ENCODE assay signal across 23 cellular contexts in genomic region chr22:16933924-16934282, GRCh38.
DNase-seq lines count a peak whose midpoint lies in the region; ATAC-seq, FAIRE-seq and TF ChIP-seq lines count a peak whose summit lies in the region.
"Had no signal": no experiment of that assay in that cellular context is flagged by ENCODE, and none has a peak within 500 bp of the region (broad histone marks: within the 10 kb centered on the region; RNA-seq: fewer than 3 reads in every experiment).

No MANE protein-coding gene starts in this region.

- H3K4me1 Mint-ChIP-seq in glutamatergic neuron (ENCODE audit: low read depth, unreplicated experiment) (peaks cover 16% of the 10 kb centered on the region), WTC11 (no peaks in the 10 kb centered on the region), T-helper 17 cell (no peaks in the 10 kb centered on the region)
- H3K4me1 Mint-ChIP-seq: B cell had no signal

- no peaks in the 10 kb centered on the region for H3K36me3 Mint-ChIP-seq in glutamatergic neuron (ENCODE audit: unreplicated experiment)
- peaks cover 27% of the 10 kb centered on the region for H3K36me3 Mint-ChIP-seq in WTC11
- peaks cover 3% of the 10 kb centered on the region for H3K36me3 Mint-ChIP-seq in T-helper 17 cell (ENCODE audit: low read depth)
- H3K36me3 Mint-ChIP-seq: CD8-positive, alpha-beta T cell had no signal

- peaks cover 16% of the 10 kb centered on the region for H3K4me1 ChIP-seq in BLaER1
- H3K4me1 ChIP-seq in HEK293 (ENCODE audit: control insufficient read depth, insufficient read depth, low read length) = no peaks in the 10 kb centered on the region
- H3K4me1 ChIP-seq: A549, Caco-2 had no signal

- TF ChIP-seq CTCF in HEK293 (tag by site-specific recombination; IDR thresholded peaks at IDR 0.05) (no peak), glutamatergic neuron (IDR thresholded peaks at IDR 0.05; ENCODE audit: partially characterized antibody, unreplicated experiment) (no peak), WTC11 (IDR thresholded peaks at IDR 0.05) (no peak)

- no peaks in the 10 kb centered on the region for H3K9me3 ChIP-seq in BLaER1
- H3K9me3 ChIP-seq in HEK293 (ENCODE audit: control insufficient read depth, insufficient read depth, low read depth, low read length) = no peaks in the 10 kb centered on the region
- no peaks in the 10 kb centered on the region for H3K9me3 ChIP-seq in T-helper 17 cell (ENCODE audit: control insufficient read depth, low read length, poor library complexity, severe bottlenecking)
- H3K9me3 ChIP-seq: A549, Caco-2 had no signal

- FAIRE-seq in GM12892 (lab: Jason Lieb, UNC) = no peak
- FAIRE-seq: A549, D721Med, G401.6, GM12891, GM18507 had no signal

- H3K4me3 Mint-ChIP-seq in glutamatergic neuron (ENCODE audit: unreplicated experiment) (no peak overlapping the region), WTC11 (no peak overlapping the region), T-helper 17 cell (no peak overlapping the region)
- H3K4me3 Mint-ChIP-seq: B cell; CD4-positive, alpha-beta T cell; CD8-positive, alpha-beta T cell had no signal

- no peak for TF ChIP-seq POLR2A in GM12892 (IDR thresholded peaks at IDR 0.05; ENCODE audit: low read depth, low read length)

- H3K27ac Mint-ChIP-seq in glutamatergic neuron (ENCODE audit: unreplicated experiment) (no peak overlapping the region), WTC11 (no peak overlapping the region), T-helper 17 cell (no peak overlapping the region)
- H3K27ac Mint-ChIP-seq: B cell; CD4-positive, alpha-beta T cell; CD8-positive, alpha-beta T cell had no signal

- DNase-seq in NCI-H1694 treated with DMSO at 0.1 percent for 48 hours (lab: John Stamatoyannopoulos, UW) (peak; percentile 6), NCI-H1694 (lab: John Stamatoyannopoulos, UW) (no peak), glutamatergic neuron (peak; percentile 30), WTC11 (ENCODE audit: low spot score) (no peak), GM12892 (ENCODE audit: insufficient read length) (no peak), T-helper 17 cell (no peak)
- DNase-seq: AML-193; Caco-2; Calu3; CD4-positive, alpha-beta T cell; CD8-positive, alpha-beta T cell; DMS79 treated with DMSO at 0.1 percent for 48 hours; GF-D8 had no signal

- H3K4me3 ChIP-seq in BLaER1 (no peak overlapping the region), HEK293 (ENCODE audit: low read depth, low read length) (no peak overlapping the region)
- H3K4me3 ChIP-seq: A549 had no signal

- H3K4me2 ChIP-seq in BLaER1 = peak overlapping the region; percentile 29
- H3K4me2 ChIP-seq: A549 had no signal

- no peak overlapping the region for H3K9ac ChIP-seq in BLaER1

- no peaks in the 10 kb centered on the region for H4K20me1 ChIP-seq in BLaER1

- peaks cover 5% of the 10 kb centered on the region for H3K9me3 Mint-ChIP-seq in glutamatergic neuron (ENCODE audit: unreplicated experiment)
- H3K9me3 Mint-ChIP-seq in WTC11 = peaks cover 87% of the 10 kb centered on the region
- H3K9me3 Mint-ChIP-seq: CD4-positive, alpha-beta T cell; CD8-positive, alpha-beta T cell had no signal

- CTCF ChIA-PET in HEK293 (lab: Yijun Ruan, JAX) = interaction anchor here (1.8 kb wide), 1 partner anchor 124 kb away, joined by 6 read pairs; no protein-coding TSS in a partner anchor
- CTCF ChIA-PET in WTC11 (lab: Charles Lee) = no interaction called here

- H3K27ac ChIP-seq in BLaER1 (no peak overlapping the region), HEK293 (ENCODE audit: extremely low read depth, low read depth, low read length) (no peak overlapping the region)
- H3K27ac ChIP-seq: 22Rv1, A549, C4-2B had no signal

- H3K27me3 Mint-ChIP-seq in glutamatergic neuron (ENCODE audit: unreplicated experiment) (peaks cover 2% of the 10 kb centered on the region), WTC11 (ENCODE audit: low read depth) (peaks cover 26% of the 10 kb centered on the region), T-helper 17 cell (peaks cover 78% of the 10 kb centered on the region)

- POLR2A ChIA-PET in HEK293 (lab: Yijun Ruan, JAX) (no interaction called here), WTC11 (lab: Charles Lee) (no interaction called here)

- H3K36me3 ChIP-seq in BLaER1 = no peaks in the 10 kb centered on the region
- H3K36me3 ChIP-seq in HEK293 (ENCODE audit: control insufficient read depth in 2 of 2, insufficient read depth in 1 of 2, low read length in 2 of 2) = no peaks in the 10 kb centered on the region

- no peak for ATAC-seq in WTC11
- no peak for ATAC-seq in T-helper 17 cell
- ATAC-seq: A549; CD8-positive, alpha-beta T cell had no signal

- H3K27me3 ChIP-seq in BLaER1 = no peaks in the 10 kb centered on the region

TF ChIP-seq in HEK293, 187 proteins besides CTCF, POLR2A, EP300 and RAD21:
- TF ChIP-seq ZNF157 (tag by site-specific recombination; IDR thresholded peaks at IDR 0.05) (no peak), REPIN1 (tag by site-specific recombination; IDR thresholded peaks at IDR 0.05; ENCODE audit: low read depth) (no peak), ZIC2 (tag by site-specific recombination; IDR thresholded peaks at IDR 0.05) (peak; percentile 62), ZFP69B (tag by site-specific recombination; IDR thresholded peaks at IDR 0.05) (no peak), AEBP2 (tag by site-specific recombination; IDR thresholded peaks at IDR 0.05; ENCODE audit: borderline replicate concordance) (no peak), ZNF19 (tag by site-specific recombination; IDR thresholded peaks at IDR 0.05; ENCODE audit: low read depth) (no peak)

TF ChIP-seq in WTC11, 78 proteins besides CTCF, POLR2A, EP300 and RAD21:
- no peak for TF ChIP-seq FOXJ3 (CRISPR knock-in tag; IDR thresholded peaks at IDR 0.05; ENCODE audit: borderline replicate concordance)
- TF ChIP-seq ATF3 (CRISPR knock-in tag; conservative IDR thresholded peaks at IDR 0.05) = no peak
- no peak for TF ChIP-seq ELF4 (CRISPR knock-in tag; IDR thresholded peaks at IDR 0.05; ENCODE audit: low read depth)
- TF ChIP-seq NFYB (CRISPR knock-in tag; conservative IDR thresholded peaks at IDR 0.05; ENCODE audit: low read depth) = no peak
- no peak for TF ChIP-seq PRRX2 (CRISPR knock-in tag; IDR thresholded peaks at IDR 0.05)
- no peak for TF ChIP-seq ZNF425 (CRISPR knock-in tag; conservative IDR thresholded peaks at IDR 0.05)
- no peak for TF ChIP-seq KAT7 (CRISPR knock-in tag; IDR thresholded peaks at IDR 0.05; ENCODE audit: borderline replicate concordance)
- no peak for TF ChIP-seq SMAD3 (CRISPR knock-in tag; IDR thresholded peaks at IDR 0.05; ENCODE audit: borderline replicate concordance)
- TF ChIP-seq ZNF219 (CRISPR knock-in tag; IDR thresholded peaks at IDR 0.05; ENCODE audit: borderline replicate concordance) = no peak
- no peak for TF ChIP-seq ZBTB21 (CRISPR knock-in tag; IDR thresholded peaks at IDR 0.05; ENCODE audit: borderline replicate concordance)
- TF ChIP-seq CDX4 (CRISPR knock-in tag; IDR thresholded peaks at IDR 0.05; ENCODE audit: borderline replicate concordance) = no peak
- no peak for TF ChIP-seq SP1 (CRISPR knock-in tag; conservative IDR thresholded peaks at IDR 0.05)
- TF ChIP-seq ZNF671 (CRISPR knock-in tag; IDR thresholded peaks at IDR 0.05) = no peak
- no peak for TF ChIP-seq ZBTB43 (CRISPR knock-in tag; IDR thresholded peaks at IDR 0.05)
- no peak for TF ChIP-seq MLX (CRISPR knock-in tag; IDR thresholded peaks at IDR 0.05)
- no peak for TF ChIP-seq ZNF317 (CRISPR knock-in tag; IDR thresholded peaks at IDR 0.05; ENCODE audit: borderline replicate concordance, low read depth)

Comparison
In these comparisons a context has a peak if more than half of its experiments do, and no peak if none do; other contexts are left out.
1. DNase-seq: peak in NCI-H1694 treated with DMSO at 0.1 percent for 48 hours (single experiment) and glutamatergic neuron (single experiment); none in NCI-H1694 (single experiment), WTC11 (single experiment), GM12892 (single experiment) and T-helper 17 cell (0 of 3).